ENCODE assay signal across 23 cellular contexts in genomic region chr6:168261234-168261633, GRCh38. TPM values are rescaled to one million over a fixed set of nuclear protein-coding genes. Genes with fewer than 3 reads are reported as not detected.
"Had no signal": no experiment of that assay in that cellular context is flagged by ENCODE, and none has a peak within 500 bp of the region (broad histone marks: within the 10 kb centered on the region; RNA-seq: fewer than 3 reads in every experiment).

No MANE protein-coding gene starts in this region.

- ATAC-seq: activated naive CD4-positive, alpha-beta T cell treated with anti-CD3 and anti-CD28 coated beads, Interleukin-2, amount 50 U/mL, for 72 hours; activated T-cell treated with anti-CD3 and anti-CD28 coated beads, Interleukin-2, amount 50 U/mL, for 72 hours; effector memory CD8-positive, alpha-beta T cell; foreskin keratinocyte; natural killer cell; right cardiac atrium; stimulated activated naive CD8-positive, alpha-beta T cell treated with anti-CD3 and anti-CD28 coated beads, Interleukin-15, Interleukin-2, amounts not matched to agents 100 U/mL and 50 U/mL, for 24 hours had no signal

- H3K27me3 ChIP-seq: upper lobe of left lung had no signal

- H3K36me3 Mint-ChIP-seq: activated naive CD4-positive, alpha-beta T cell treated with anti-CD3 and anti-CD28 coated beads, Interleukin-2, amount 50 U/mL, for 72 hours; brain; immature natural killer cell; natural killer cell had no signal

- DNase-seq: activated B cell treated with CpG ODN at 0.5 μM for 24 hours; activated CD4-positive, alpha-beta T cell treated with anti-CD3 and anti-CD28 coated beads, Interleukin-2, amount 10 ng/mL, durations not matched to agents 24 days and 14 days; activated CD8-positive, alpha-beta memory T cell treated with anti-CD3 and anti-CD28 coated beads, Interleukin-2, amount 50 U/mL, for 48 hours; activated gamma-delta T cell; activated T-cell treated with anti-CD3 and anti-CD28 coated beads, Interleukin-2, amount 50 U/mL, for 72 hours; cerebellar nuclear complex; effector memory CD8-positive, alpha-beta T cell; foreskin keratinocyte; glutamatergic neuron; immature natural killer cell; midbrain; natural killer cell; nucleus accumbens; right cardiac atrium; stimulated activated naive CD8-positive, alpha-beta T cell treated with anti-CD3 and anti-CD28 coated beads, Interleukin-15, Interleukin-2, amounts not matched to agents 100 U/mL and 50 U/mL, for 24 hours; T-helper 2 cell had no signal

- H3K9me3 Mint-ChIP-seq: activated B cell treated with CpG ODN at 0.5 μM for 24 hours; activated CD4-positive, alpha-beta T cell treated with anti-CD3 and anti-CD28 coated beads, Interleukin-2, amount 10 ng/mL, durations not matched to agents 24 days and 14 days; immature natural killer cell; natural killer cell had no signal

- H3K4me1 ChIP-seq: foreskin keratinocyte, prostate gland had no signal

- H3K4me1 Mint-ChIP-seq: activated B cell treated with CpG ODN at 0.5 μM for 24 hours; activated CD4-positive, alpha-beta T cell treated with anti-CD3 and anti-CD28 coated beads, Interleukin-2, amount 10 ng/mL, durations not matched to agents 24 days and 14 days; immature natural killer cell; natural killer cell had no signal

- H3K4me3 ChIP-seq: lung, prostate gland, suprapubic skin, upper lobe of left lung had no signal

- H3K27me3 Mint-ChIP-seq: activated B cell treated with CpG ODN at 0.5 μM for 24 hours; activated CD4-positive, alpha-beta T cell treated with anti-CD3 and anti-CD28 coated beads, Interleukin-2, amount 10 ng/mL, durations not matched to agents 24 days and 14 days; dendritic cell treated with granulocyte-macrophage colony-stimulating factor and Interleukin-4, amounts not matched to agents 40 ng/mL and 50 ng/mL, for 4 days had no signal

- H3K9me3 ChIP-seq: prostate gland, suprapubic skin, upper lobe of left lung had no signal

- H3K27ac ChIP-seq: foreskin keratinocyte, prostate gland, suprapubic skin, upper lobe of left lung had no signal

- H3K36me3 ChIP-seq: prostate gland, suprapubic skin, upper lobe of left lung had no signal

- H3K4me3 Mint-ChIP-seq: activated B cell treated with CpG ODN at 0.5 μM for 24 hours; activated CD4-positive, alpha-beta T cell treated with anti-CD3 and anti-CD28 coated beads, Interleukin-2, amount 10 ng/mL, durations not matched to agents 24 days and 14 days; activated T-cell treated with anti-CD3 and anti-CD28 coated beads, Interleukin-2, amount 50 U/mL, for 72 hours; brain; dendritic cell treated with granulocyte-macrophage colony-stimulating factor and Interleukin-4, amounts not matched to agents 40 ng/mL and 50 ng/mL, for 4 days; effector memory CD8-positive, alpha-beta T cell; immature natural killer cell; natural killer cell had no signal

- H3K27ac Mint-ChIP-seq: activated B cell treated with CpG ODN at 0.5 μM for 24 hours; activated CD4-positive, alpha-beta T cell treated with anti-CD3 and anti-CD28 coated beads, Interleukin-2, amount 10 ng/mL, durations not matched to agents 24 days and 14 days; activated naive CD4-positive, alpha-beta T cell treated with anti-CD3 and anti-CD28 coated beads, Interleukin-2, amount 50 U/mL, for 72 hours; activated T-cell treated with anti-CD3 and anti-CD28 coated beads, Interleukin-2, amount 50 U/mL, for 72 hours; dendritic cell treated with granulocyte-macrophage colony-stimulating factor and Interleukin-4, amounts not matched to agents 40 ng/mL and 50 ng/mL, for 4 days; effector memory CD8-positive, alpha-beta T cell; immature natural killer cell; natural killer cell had no signal

RNA-seq across cellular contexts. Expression of gene DACT2, which starts 58.3 kb away (rescaled TPM):
- total RNA-seq: activated B cell treated with CpG ODN at 0.5 μM for 24 hours; activated naive CD4-positive, alpha-beta T cell treated with anti-CD3 and anti-CD28 coated beads, Interleukin-2, amount 50 U/mL, for 72 hours; natural killer cell had no signal
- polyA plus RNA-seq: immature natural killer cell had no signal
